ENCODE assay signal across 1 cellular context in genomic region chr13:50514249-50514648, GRCh38.
TF ChIP-seq lines count a peak whose summit lies in the region.

No MANE protein-coding gene starts in this region.

TF ChIP-seq in K562, 482 proteins besides CTCF, POLR2A, EP300 and RAD21 (continued from another document):
- no peak for TF ChIP-seq NCOR1 (IDR thresholded peaks at IDR 0.05)
- TF ChIP-seq POLR2B (IDR thresholded peaks at IDR 0.05; ENCODE audit: low read depth, partially characterized antibody): no peak
- no peak for TF ChIP-seq ZNF41 (CRISPR knock-in tag; conservative IDR thresholded peaks at IDR 0.05)
- TF ChIP-seq CXXC5 (CRISPR knock-in tag; IDR thresholded peaks at IDR 0.05): no peak
- no peak for TF ChIP-seq ARID4B (CRISPR knock-in tag; IDR thresholded peaks at IDR 0.05)
- TF ChIP-seq, protein P1, sequence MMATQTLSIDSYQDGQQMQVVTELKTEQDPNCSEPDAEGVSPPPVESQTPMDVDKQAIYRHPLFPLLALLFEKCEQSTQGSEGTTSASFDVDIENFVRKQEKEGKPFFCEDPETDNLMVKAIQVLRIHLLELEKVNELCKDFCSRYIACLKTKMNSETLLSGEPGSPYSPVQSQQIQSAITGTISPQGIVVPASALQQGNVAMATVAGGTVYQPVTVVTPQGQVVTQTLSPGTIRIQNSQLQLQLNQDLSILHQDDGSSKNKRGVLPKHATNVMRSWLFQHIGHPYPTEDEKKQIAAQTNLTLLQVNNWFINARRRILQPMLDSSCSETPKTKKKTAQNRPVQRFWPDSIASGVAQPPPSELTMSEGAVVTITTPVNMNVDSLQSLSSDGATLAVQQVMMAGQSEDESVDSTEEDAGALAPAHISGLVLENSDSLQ (IDR thresholded peaks at IDR 0.05): no peak
- TF ChIP-seq NFRKB (IDR thresholded peaks at IDR 0.05; ENCODE audit: low read depth): no peak
- TF ChIP-seq CBX8 (IDR thresholded peaks at IDR 0.05; ENCODE audit: borderline replicate concordance, extremely low read depth, low read depth, low read length, poor library complexity, severe bottlenecking): no peak
- TF ChIP-seq EP400 (IDR thresholded peaks at IDR 0.05): no peak
